1 cellular context compared by ENCODE assay signal in the genomic region with DNA sequence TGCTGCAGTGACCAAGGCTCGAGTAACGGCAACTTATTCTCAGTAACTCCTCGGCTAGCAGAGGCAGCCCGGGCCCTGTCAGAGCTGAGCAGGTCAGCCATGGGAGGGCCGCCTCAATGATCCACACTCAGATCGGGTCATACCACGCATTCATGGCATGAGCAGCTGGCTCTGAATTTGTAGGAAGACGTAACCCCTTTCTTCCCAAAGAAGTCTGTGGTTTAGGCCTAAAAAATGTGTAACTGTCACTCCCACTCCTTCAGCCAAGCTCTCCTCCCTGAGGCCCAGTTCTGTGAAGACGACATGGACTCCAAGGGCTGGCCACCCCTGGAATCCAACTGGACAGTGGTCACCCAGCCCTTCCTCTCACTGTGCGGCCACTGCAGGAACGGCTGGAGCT.
TF ChIP-seq lines count a peak whose summit lies in the region.

No MANE protein-coding gene starts in this region.

TF ChIP-seq in GM23338, 12 proteins besides CTCF, POLR2A, EP300 and RAD21 (continued from another document):
- TF ChIP-seq ZNF462 (CRISPR knock-in tag; IDR thresholded peaks at IDR 0.05) (no peak), JUNB (IDR thresholded peaks at IDR 0.05; ENCODE audit: unreplicated experiment) (no peak), STAT1 (IDR thresholded peaks at IDR 0.05; ENCODE audit: unreplicated experiment) (no peak), ETS1 (IDR thresholded peaks at IDR 0.05) (no peak), NANOG (IDR thresholded peaks at IDR 0.05; ENCODE audit: borderline replicate concordance) (no peak), ZNF331 (CRISPR knock-in tag; IDR thresholded peaks at IDR 0.05; ENCODE audit: low read depth) (no peak), POLR2AphosphoS5 (IDR thresholded peaks at IDR 0.05; ENCODE audit: low read depth) (no peak), EZH2phosphoT487 (IDR thresholded peaks at IDR 0.05; ENCODE audit: unreplicated experiment) (no peak), EZH2 (IDR thresholded peaks at IDR 0.05; ENCODE audit: low read depth, unreplicated experiment) (no peak)
- TF ChIP-seq, protein P1, sequence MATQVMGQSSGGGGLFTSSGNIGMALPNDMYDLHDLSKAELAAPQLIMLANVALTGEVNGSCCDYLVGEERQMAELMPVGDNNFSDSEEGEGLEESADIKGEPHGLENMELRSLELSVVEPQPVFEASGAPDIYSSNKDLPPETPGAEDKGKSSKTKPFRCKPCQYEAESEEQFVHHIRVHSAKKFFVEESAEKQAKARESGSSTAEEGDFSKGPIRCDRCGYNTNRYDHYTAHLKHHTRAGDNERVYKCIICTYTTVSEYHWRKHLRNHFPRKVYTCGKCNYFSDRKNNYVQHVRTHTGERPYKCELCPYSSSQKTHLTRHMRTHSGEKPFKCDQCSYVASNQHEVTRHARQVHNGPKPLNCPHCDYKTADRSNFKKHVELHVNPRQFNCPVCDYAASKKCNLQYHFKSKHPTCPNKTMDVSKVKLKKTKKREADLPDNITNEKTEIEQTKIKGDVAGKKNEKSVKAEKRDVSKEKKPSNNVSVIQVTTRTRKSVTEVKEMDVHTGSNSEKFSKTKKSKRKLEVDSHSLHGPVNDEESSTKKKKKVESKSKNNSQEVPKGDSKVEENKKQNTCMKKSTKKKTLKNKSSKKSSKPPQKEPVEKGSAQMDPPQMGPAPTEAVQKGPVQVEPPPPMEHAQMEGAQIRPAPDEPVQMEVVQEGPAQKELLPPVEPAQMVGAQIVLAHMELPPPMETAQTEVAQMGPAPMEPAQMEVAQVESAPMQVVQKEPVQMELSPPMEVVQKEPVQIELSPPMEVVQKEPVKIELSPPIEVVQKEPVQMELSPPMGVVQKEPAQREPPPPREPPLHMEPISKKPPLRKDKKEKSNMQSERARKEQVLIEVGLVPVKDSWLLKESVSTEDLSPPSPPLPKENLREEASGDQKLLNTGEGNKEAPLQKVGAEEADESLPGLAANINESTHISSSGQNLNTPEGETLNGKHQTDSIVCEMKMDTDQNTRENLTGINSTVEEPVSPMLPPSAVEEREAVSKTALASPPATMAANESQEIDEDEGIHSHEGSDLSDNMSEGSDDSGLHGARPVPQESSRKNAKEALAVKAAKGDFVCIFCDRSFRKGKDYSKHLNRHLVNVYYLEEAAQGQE (IDR thresholded peaks at IDR 0.05; ENCODE audit: unreplicated experiment): no peak
